In genomic region chr6:15352229-15352628, GRCh38 we compare ENCODE assay signal across 21 cellular contexts.
A peak's percentile ranks its signal among the peaks of the same experiment; 100 is the strongest.
DNase-seq lines count a peak whose midpoint lies in the region; ATAC-seq and TF ChIP-seq lines count a peak whose summit lies in the region.
"Had no signal": no experiment of that assay in that cellular context is flagged by ENCODE, and none has a peak within 500 bp of the region (broad histone marks: within the 10 kb centered on the region; RNA-seq: fewer than 3 reads in every experiment).

No MANE protein-coding gene starts in this region.

- TF ChIP-seq POLR2A in IMR-90 (IDR thresholded peaks at IDR 0.05; ENCODE audit: low read depth, low read length): no peak

- BruUV-seq in IMR-90 (replicated peaks; lab: Mats Ljungman, UMichigan): no TSS peak

- no peak overlapping the region for H3K4me2 ChIP-seq in IMR-90 (ENCODE audit: low read depth, low read length)
- peak overlapping the region; percentile 34 for H3K4me2 ChIP-seq in osteoblast (ENCODE audit: insufficient read depth, low read length)

- peaks cover 69% of the 10 kb centered on the region for H3K79me2 ChIP-seq in osteoblast (ENCODE audit: insufficient read depth, low read length)

- TF ChIP-seq CTCF in IMR-90 (conservative IDR thresholded peaks at IDR 0.05; ENCODE audit: low read depth, low read length) (no peak), osteoblast (IDR thresholded peaks at IDR 0.05; ENCODE audit: extremely low read depth, low read depth, low read length) (no peak)

- H3K27ac Mint-ChIP-seq in activated CD4-positive, alpha-beta T cell treated with anti-CD3 and anti-CD28 coated beads for 36 hours: peak overlapping the region; percentile 9
- H3K27ac Mint-ChIP-seq in activated CD4-positive, alpha-beta T cell treated with anti-CD3 and anti-CD28 coated beads, Interleukin-2, amount 10 ng/mL, durations not matched to agents 7 days and 5 days: no peak overlapping the region
- H3K27ac Mint-ChIP-seq: activated naive CD8-positive, alpha-beta T cell treated with anti-CD3 and anti-CD28 coated beads for 36 hours; type B pancreatic cell had no signal

- H2BK15ac ChIP-seq in IMR-90 (ENCODE audit: low read depth, low read length): no peak overlapping the region

- no peak overlapping the region for H4K5ac ChIP-seq in IMR-90 (ENCODE audit: low read depth, low read length)

- H3K4me3 Mint-ChIP-seq in activated CD4-positive, alpha-beta T cell treated with anti-CD3 and anti-CD28 coated beads for 36 hours: no peak overlapping the region
- H3K4me3 Mint-ChIP-seq in activated CD4-positive, alpha-beta T cell treated with anti-CD3 and anti-CD28 coated beads, Interleukin-2, amount 10 ng/mL, durations not matched to agents 7 days and 5 days: no peak overlapping the region
- H3K4me3 Mint-ChIP-seq: activated CD4-positive, alpha-beta T cell treated with anti-CD3 and anti-CD28 coated beads, Interleukin-2, amount 10 ng/mL, durations not matched to agents 24 days and 14 days; activated naive CD8-positive, alpha-beta T cell treated with anti-CD3 and anti-CD28 coated beads for 36 hours; type B pancreatic cell had no signal

- H2AFZ ChIP-seq in IMR-90 (replicated peaks; ENCODE audit: low read length, poor library complexity): no peak overlapping the region
- no peak overlapping the region for H2AFZ ChIP-seq in osteoblast (ENCODE audit: low read length)

- H3K79me1 ChIP-seq in IMR-90 (ENCODE audit: low read depth in 1 of 2, low read length in 2 of 2): peaks cover 33 to 82% of the 10 kb centered on the region in 2 experiments

- no peak overlapping the region for H2AK9ac ChIP-seq in IMR-90 (replicated peaks; ENCODE audit: low read depth, low read length, poor library complexity)

- H4K91ac ChIP-seq in IMR-90 (ENCODE audit: insufficient read depth, low read depth, low read length): no peak overlapping the region

- no peaks in the 10 kb centered on the region for H3K9me3 Mint-ChIP-seq in activated CD4-positive, alpha-beta T cell treated with anti-CD3 and anti-CD28 coated beads for 36 hours (ENCODE audit: low read depth)
- H3K9me3 Mint-ChIP-seq in activated CD4-positive, alpha-beta T cell treated with anti-CD3 and anti-CD28 coated beads, Interleukin-2, amount 10 ng/mL, durations not matched to agents 7 days and 5 days: no peaks in the 10 kb centered on the region
- H3K9me3 Mint-ChIP-seq: activated CD4-positive, alpha-beta T cell treated with anti-CD3 and anti-CD28 coated beads, Interleukin-2, amount 10 ng/mL, durations not matched to agents 24 days and 14 days; activated naive CD8-positive, alpha-beta T cell treated with anti-CD3 and anti-CD28 coated beads for 36 hours; type B pancreatic cell had no signal

- H2BK20ac ChIP-seq in IMR-90 (ENCODE audit: low read depth, low read length): no peak overlapping the region; the same call in 1 of the 2 replicates

- TF ChIP-seq RAD21 in IMR-90 (IDR thresholded peaks at IDR 0.05; ENCODE audit: low read length): no peak

- H3K36me3 ChIP-seq in IMR-90 (ENCODE audit: control insufficient read depth, insufficient read depth, low read length) (no peaks in the 10 kb centered on the region), osteoblast (ENCODE audit: insufficient read depth, low read length) (no peaks in the 10 kb centered on the region)
- H3K36me3 ChIP-seq: ascending aorta, SJCRH30 had no signal

- H3K27ac ChIP-seq in IMR-90 (ENCODE audit: insufficient read depth, low read length) (no peak overlapping the region), osteoblast (ENCODE audit: low read depth, low read length) (peak overlapping the region; percentile 53)
- H3K27ac ChIP-seq: ascending aorta, SJCRH30 had no signal

- H3K9ac ChIP-seq in IMR-90 (ENCODE audit: low read depth, low read length): no peak overlapping the region

- H3K56ac ChIP-seq in IMR-90 (ENCODE audit: extremely low read depth, insufficient read depth, low read length): no peak overlapping the region

- H4K8ac ChIP-seq in IMR-90 (ENCODE audit: low read depth in 2 of 2, low read length in 2 of 2): no peak overlapping the region

- peaks cover 31% of the 10 kb centered on the region for H3K9me1 ChIP-seq in IMR-90 (ENCODE audit: insufficient read depth, low read length)

- H3K4me1 ChIP-seq in IMR-90 (ENCODE audit: control insufficient read depth, insufficient read depth, low read length): peaks cover 20% of the 10 kb centered on the region
- peaks cover 45% of the 10 kb centered on the region for H3K4me1 ChIP-seq in osteoblast (ENCODE audit: insufficient read depth, low read length)
- H3K4me1 ChIP-seq: SJCRH30 had no signal

- DNase-seq in activated CD4-positive, alpha-beta T cell treated with anti-CD3 and anti-CD28 coated beads for 36 hours: no peak
- DNase-seq in activated CD4-positive, alpha-beta T cell treated with anti-CD3 and anti-CD28 coated beads, Interleukin-2, amount 10 ng/mL, durations not matched to agents 7 days and 5 days: no peak
- DNase-seq in IMR-90: no peak
- peak; percentile 57 for DNase-seq in dermis blood vessel endothelial cell
- DNase-seq in osteoblast (ENCODE audit: insufficient read length, low spot score, missing footprints): no peak
- DNase-seq in SKM-1 (lab: John Stamatoyannopoulos, UW; ENCODE audit: unreplicated experiment): no peak
- no peak for DNase-seq in NCI-H2107 treated with DMSO at 0.1 percent for 48 hours (lab: John Stamatoyannopoulos, UW; ENCODE audit: unreplicated experiment)
- DNase-seq: 8988T; activated CD4-positive, alpha-beta T cell treated with anti-CD3 and anti-CD28 coated beads, Interleukin-2, amount 10 ng/mL, durations not matched to agents 24 days and 14 days; activated naive CD8-positive, alpha-beta T cell treated with anti-CD3 and anti-CD28 coated beads for 36 hours; AML-193; central memory CD4-positive, alpha-beta T cell; NCI-H1436; NCI-H524 treated with DMSO at 0.1 percent for 48 hours; SJCRH30; T-helper 1 cell had no signal

- no peak overlapping the region for H2AK5ac ChIP-seq in IMR-90 (ENCODE audit: low read depth, low read length)

- H2BK120ac ChIP-seq in IMR-90 (ENCODE audit: low read depth, low read length): no peak overlapping the region

- H4K20me1 ChIP-seq in IMR-90 (ENCODE audit: insufficient read depth, low read length) (peaks cover 84% of the 10 kb centered on the region), osteoblast (ENCODE audit: insufficient read depth, low read length) (peaks cover 48% of the 10 kb centered on the region)

- intact Hi-C loops in activated CD4-positive, alpha-beta T cell treated with anti-CD3 and anti-CD28 coated beads for 36 hours (cut with DNase I, micrococcal nuclease): no loop called here
- intact Hi-C loops in IMR-90 (cut with micrococcal nuclease): loop anchor here (5.0 kb wide), 2 partner anchors 65 to 860 kb away; no protein-coding TSS in a partner anchor

- H3K36me3 Mint-ChIP-seq in activated CD4-positive, alpha-beta T cell treated with anti-CD3 and anti-CD28 coated beads for 36 hours (ENCODE audit: low read depth): peaks cover 39% of the 10 kb centered on the region
- peaks cover 19% of the 10 kb centered on the region for H3K36me3 Mint-ChIP-seq in activated CD4-positive, alpha-beta T cell treated with anti-CD3 and anti-CD28 coated beads, Interleukin-2, amount 10 ng/mL, durations not matched to agents 7 days and 5 days (ENCODE audit: low read depth)

- no peak overlapping the region for H3K4ac ChIP-seq in IMR-90 (ENCODE audit: low read depth, low read length)

- no CpG with 5 or more reads among the region's 4 CpGs for WGBS in IMR-90 (ENCODE audit: extremely low coverage in 2 of 2, insufficient read length in 1 of 2), 2 experiments

- ATAC-seq in activated CD4-positive, alpha-beta T cell treated with anti-CD3 and anti-CD28 coated beads for 36 hours: no peak
- ATAC-seq in IMR-90 (ENCODE audit: low read depth) (no peak), HG03196 (IDR thresholded peaks at IDR 0.05; ENCODE audit: unreplicated experiment) (no peak)
- ATAC-seq: Panc1 had no signal

- no peaks in the 10 kb centered on the region for H3K27me3 ChIP-seq in IMR-90 (ENCODE audit: control insufficient read depth, insufficient read depth, low read length)
- no peaks in the 10 kb centered on the region for H3K27me3 ChIP-seq in osteoblast (ENCODE audit: insufficient read depth, low read length)
- H3K27me3 ChIP-seq: ascending aorta, dorsolateral prefrontal cortex, SJCRH30 had no signal

- in situ Hi-C loops in IMR-90 (cut with MboI; ENCODE audit: low sequenced_read_pairs): no loop called here

- H3K4me1 Mint-ChIP-seq in activated CD4-positive, alpha-beta T cell treated with anti-CD3 and anti-CD28 coated beads for 36 hours: peaks cover 80% of the 10 kb centered on the region
- H3K4me1 Mint-ChIP-seq in activated CD4-positive, alpha-beta T cell treated with anti-CD3 and anti-CD28 coated beads, Interleukin-2, amount 10 ng/mL, durations not matched to agents 7 days and 5 days: peaks cover 51% of the 10 kb centered on the region

- dilution Hi-C loops in IMR-90 (cut with HindIII; ENCODE audit: low sequenced_read_pairs, unreplicated experiment): no loop called here

- no peak overlapping the region for H3K18ac ChIP-seq in IMR-90 (ENCODE audit: low read depth, low read length)

- H3K14ac ChIP-seq in IMR-90 (replicated peaks; ENCODE audit: low read depth, low read length): no peak overlapping the region

- peak overlapping the region; percentile 48; the same call in 1 of the 2 replicates for H3K23ac ChIP-seq in IMR-90 (ENCODE audit: low read depth, low read length)

- no peak overlapping the region for H3K4me3 ChIP-seq in IMR-90 (ENCODE audit: insufficient read depth, low read depth, low read length)
- no peak overlapping the region for H3K4me3 ChIP-seq in osteoblast (ENCODE audit: insufficient read depth, low read length)
- H3K4me3 ChIP-seq: ascending aorta, dorsolateral prefrontal cortex, SJCRH30 had no signal

- CTCF ChIA-PET in activated CD4-positive, alpha-beta T cell treated with anti-CD3 and anti-CD28 coated beads for 36 hours (lab: Charles Lee): no interaction called here
- CTCF ChIA-PET in activated CD4-positive, alpha-beta T cell treated with anti-CD3 and anti-CD28 coated beads, Interleukin-2, amount 10 ng/mL, durations not matched to agents 7 days and 5 days (lab: Charles Lee): no interaction called here
- CTCF ChIA-PET in IMR-90 (lab: Yijun Ruan, JAX): interaction anchor here (1.1 kb wide), 1 partner anchor 16 kb away, joined by 3 read pairs; no protein-coding TSS in a partner anchor

- no peak overlapping the region for H2BK5ac ChIP-seq in IMR-90 (ENCODE audit: low read depth, low read length, poor library complexity, severe bottlenecking)

- H3K27me3 Mint-ChIP-seq in activated CD4-positive, alpha-beta T cell treated with anti-CD3 and anti-CD28 coated beads for 36 hours: no peaks in the 10 kb centered on the region
- no peaks in the 10 kb centered on the region for H3K27me3 Mint-ChIP-seq in activated CD4-positive, alpha-beta T cell treated with anti-CD3 and anti-CD28 coated beads, Interleukin-2, amount 10 ng/mL, durations not matched to agents 7 days and 5 days
- H3K27me3 Mint-ChIP-seq: activated CD4-positive, alpha-beta T cell treated with anti-CD3 and anti-CD28 coated beads, Interleukin-2, amount 10 ng/mL, durations not matched to agents 24 days and 14 days; activated naive CD8-positive, alpha-beta T cell treated with anti-CD3 and anti-CD28 coated beads for 36 hours; type B pancreatic cell had no signal

- POLR2A ChIA-PET in activated CD4-positive, alpha-beta T cell treated with anti-CD3 and anti-CD28 coated beads for 36 hours (lab: Charles Lee): interaction anchor here (0.6 kb wide), 1 partner anchor 156 kb away, joined by 3 read pairs; no protein-coding TSS in a partner anchor
- POLR2A ChIA-PET in activated CD4-positive, alpha-beta T cell treated with anti-CD3 and anti-CD28 coated beads, Interleukin-2, amount 10 ng/mL, durations not matched to agents 7 days and 5 days (lab: Charles Lee): no interaction called here
- POLR2A ChIA-PET in IMR-90 (lab: Charles Lee; ENCODE audit: unreplicated experiment): interaction anchor here (0.5 kb wide), 1 partner anchor 880 kb away, joined by 5 read pairs; no protein-coding TSS in a partner anchor

- H3K9me3 ChIP-seq in IMR-90 (ENCODE audit: control insufficient read depth, insufficient read depth, low read length): no peaks in the 10 kb centered on the region
- no peaks in the 10 kb centered on the region for H3K9me3 ChIP-seq in osteoblast (ENCODE audit: low read depth, low read length)
- H3K9me3 ChIP-seq: ascending aorta, SJCRH30 had no signal
